8 cellular contexts compared by ENCODE assay signal in the genomic region with DNA sequence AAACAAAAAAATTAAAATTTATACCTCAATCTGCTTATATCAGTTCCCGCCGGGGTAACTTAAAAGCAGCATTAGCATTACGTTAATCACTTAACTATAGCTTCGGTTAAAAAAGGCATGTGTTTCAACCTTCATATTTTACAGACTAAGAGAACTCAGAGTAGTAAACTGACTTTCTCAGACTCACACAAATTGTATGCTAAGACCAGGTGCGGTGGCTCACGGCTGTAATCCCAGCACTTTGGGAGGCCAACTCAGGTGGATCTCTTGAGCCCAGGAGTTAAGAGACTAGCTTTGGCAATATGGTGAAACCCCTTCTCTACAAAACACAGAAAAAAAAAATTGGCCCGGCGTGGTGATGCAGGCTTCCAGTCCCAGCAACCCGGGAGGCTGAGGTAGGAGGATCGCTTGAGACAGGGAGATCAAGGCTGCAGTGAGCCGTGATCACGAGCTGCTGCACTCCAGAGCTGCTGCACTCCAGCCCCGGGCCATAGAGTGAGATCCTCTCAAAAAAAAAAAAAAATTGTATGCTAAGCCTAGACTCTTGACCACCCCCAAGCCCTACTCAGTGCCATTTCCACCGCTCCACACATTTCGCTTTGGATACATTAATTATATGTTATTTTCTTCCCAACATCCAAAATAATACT. TPM values are rescaled to one million over a fixed set of nuclear protein-coding genes. Genes with fewer than 3 reads are reported as not detected.
DNase-seq lines count a peak whose midpoint lies in the region; ATAC-seq and TF ChIP-seq lines count a peak whose summit lies in the region.

No MANE protein-coding gene starts in this region.

- H3K27ac ChIP-seq in CD4-positive, alpha-beta T cell (ENCODE audit: low read depth, low read length), result no peak overlapping the region
- peak overlapping the region; percentile 88 for H3K27ac ChIP-seq in muscle layer of duodenum (ENCODE audit: low read length)
- H3K27ac ChIP-seq in foreskin keratinocyte, result no peak overlapping the region

- peaks cover 68% of the 10 kb centered on the region for H3K4me1 Mint-ChIP-seq in CD4-positive, alpha-beta T cell (ENCODE audit: low read depth)
- H3K4me1 Mint-ChIP-seq in MCF 10A (ENCODE audit: insufficient read depth, unreplicated experiment), result peaks cover 34% of the 10 kb centered on the region

- H3K9me3 ChIP-seq in CD4-positive, alpha-beta T cell (ENCODE audit: control insufficient read depth, low read length), result no peaks in the 10 kb centered on the region
- H3K9me3 ChIP-seq in muscle layer of duodenum (ENCODE audit: control insufficient read depth in 1 of 2, low read length in 2 of 2), result no peaks in the 10 kb centered on the region

- H3K27ac Mint-ChIP-seq in CD4-positive, alpha-beta T cell, result peak overlapping the region; percentile 76
- H3K27ac Mint-ChIP-seq in MCF 10A (ENCODE audit: low read depth, unreplicated experiment), result peak overlapping the region; percentile 94

- peak overlapping the region; percentile 95 for H3K4me3 Mint-ChIP-seq in CD4-positive, alpha-beta T cell
- peak overlapping the region; percentile 82 for H3K4me3 Mint-ChIP-seq in MCF 10A (ENCODE audit: unreplicated experiment)

- peak overlapping the region; percentile 76 to 92 for H3K4me3 ChIP-seq in muscle layer of duodenum (ENCODE audit: low read depth in 1 of 2, low read length in 2 of 2)

- no peak for ATAC-seq in CD4-positive, alpha-beta T cell (ENCODE audit: poor library complexity)
- no peak for ATAC-seq in foreskin keratinocyte

- intact Hi-C loops in CD4-positive, alpha-beta T cell (cut with DNase I, micrococcal nuclease), result loop anchor here (5.0 kb wide), 3 partner anchors 82 to 142 kb away; no protein-coding TSS in a partner anchor
- intact Hi-C loops in MCF 10A (cut with micrococcal nuclease), result no loop called here

- H3K27me3 Mint-ChIP-seq in CD4-positive, alpha-beta T cell, result no peaks in the 10 kb centered on the region
- no peaks in the 10 kb centered on the region for H3K27me3 Mint-ChIP-seq in MCF 10A (ENCODE audit: insufficient read depth, unreplicated experiment)

- TF ChIP-seq CTCF in CD4-positive, alpha-beta T cell (IDR thresholded peaks at IDR 0.05), result no peak
- TF ChIP-seq CTCF in MCF 10A (IDR thresholded peaks at IDR 0.05; ENCODE audit: unreplicated experiment), result no peak
- TF ChIP-seq CTCF in foreskin keratinocyte (conservative IDR thresholded peaks at IDR 0.05), result no peak

- H3K4me1 ChIP-seq in muscle layer of duodenum (ENCODE audit: control insufficient read depth in 1 of 2, insufficient read depth in 2 of 2, low read length in 2 of 2), result peaks cover 21 to 39% of the 10 kb centered on the region in 2 donors
- peaks cover 16% of the 10 kb centered on the region for H3K4me1 ChIP-seq in foreskin keratinocyte

- H3K9me3 Mint-ChIP-seq in CD4-positive, alpha-beta T cell, result no peaks in the 10 kb centered on the region
- H3K9me3 Mint-ChIP-seq in MCF 10A (ENCODE audit: unreplicated experiment), result no peaks in the 10 kb centered on the region

- no peaks in the 10 kb centered on the region for H3K27me3 ChIP-seq in CD4-positive, alpha-beta T cell (ENCODE audit: control insufficient read depth, insufficient read depth, low read length)
- H3K27me3 ChIP-seq in muscle layer of duodenum (ENCODE audit: low read depth, low read length) (no peaks in the 10 kb centered on the region), foreskin keratinocyte (no peaks in the 10 kb centered on the region)

- no peaks in the 10 kb centered on the region for H3K36me3 ChIP-seq in muscle layer of duodenum (ENCODE audit: control insufficient read depth in 1 of 2, insufficient read depth in 2 of 2, low read length in 2 of 2)

- CTCF ChIA-PET in CD4-positive, alpha-beta T cell (lab: Charles Lee), result interaction anchor here (1.0 to 6.2 kb wide), 8 partner anchors 10 to 151 kb away, joined by 3 to 48 read pairs (median 6); partner anchors contain the start of gene SRSF7
- CTCF ChIA-PET in MCF 10A (lab: Yijun Ruan, JAX), result interaction anchor here (0.5 to 9.8 kb wide), 11 partner anchors 10 to 1186 kb away, joined by 3 to 85 read pairs (median 4); no protein-coding TSS in a partner anchor

- no TSS peak for BruUV-seq in MCF 10A (replicated peaks; lab: Mats Ljungman, UMichigan)

- POLR2A ChIA-PET in CD4-positive, alpha-beta T cell (lab: Charles Lee), result interaction anchor here (0.7 to 9.9 kb wide), 9 partner anchors 10 to 150 kb away, joined by 3 to 136 read pairs (median 4); partner anchors contain the start of genes GALM and SRSF7
- POLR2A ChIA-PET in MCF 10A (lab: Yijun Ruan, JAX), result interaction anchor here (0.6 to 6.6 kb wide), 25 partner anchors 8 to 524 kb away, joined by 3 to 88 read pairs (median 6); partner anchors contain the start of genes CYP1B1 and SRSF7

- no peak for DNase-seq in CD4-positive, alpha-beta T cell
- peak; percentile 31 for DNase-seq in LHCN-M2 (ENCODE audit: low read depth)
- peak; percentile 36 for DNase-seq in MCF 10A (ENCODE audit: unreplicated experiment)
- no peak for DNase-seq in SIG-M5 (lab: John Stamatoyannopoulos, UW)
- DNase-seq in foreskin keratinocyte, result no peak
- DNase-seq in CD1c-positive myeloid dendritic cell (ENCODE audit: extremely low spot score), result no peak
- DNase-seq in NCI-H1436 (lab: John Stamatoyannopoulos, UW), result no peak

- H3K36me3 Mint-ChIP-seq in CD4-positive, alpha-beta T cell (ENCODE audit: low read depth), result peaks cover 9% of the 10 kb centered on the region
- peaks cover 5% of the 10 kb centered on the region for H3K36me3 Mint-ChIP-seq in MCF 10A (ENCODE audit: insufficient read depth, unreplicated experiment)

RNA-seq across cellular contexts. Expression of gene HNRNPLL, which starts 2.4 kb away (rescaled TPM):
- 10 to 100 TPM; 44.9 to 46.5 TPM for total RNA-seq in CD4-positive, alpha-beta T cell
- total RNA-seq in LHCN-M2 (2014; rRNA removed), result 54.9 and 62.6 TPM in 2 replicates
- polyA plus RNA-seq in LHCN-M2 (2012), result 30.6 TPM
- 43.4 and 57.7 TPM in 2 replicates for total RNA-seq in MCF 10A (2022)
- 35.6 and 37.1 TPM in 2 replicates for total RNA-seq in foreskin keratinocyte
- polyA plus RNA-seq in foreskin keratinocyte, result 19.6 and 23.0 TPM in 2 replicates

Comparison
In these comparisons a context has a peak if more than half of its experiments do, and no peak if none do; other contexts are left out.
1. DNase-seq: peak in LHCN-M2 (single experiment) and MCF 10A (single experiment); none in CD4-positive, alpha-beta T cell (0 of 10), SIG-M5 (single experiment), foreskin keratinocyte (0 of 2), CD1c-positive myeloid dendritic cell (single experiment) and NCI-H1436 (single experiment).